ENCODE assay signal across 8 cellular contexts in the genomic region with DNA sequence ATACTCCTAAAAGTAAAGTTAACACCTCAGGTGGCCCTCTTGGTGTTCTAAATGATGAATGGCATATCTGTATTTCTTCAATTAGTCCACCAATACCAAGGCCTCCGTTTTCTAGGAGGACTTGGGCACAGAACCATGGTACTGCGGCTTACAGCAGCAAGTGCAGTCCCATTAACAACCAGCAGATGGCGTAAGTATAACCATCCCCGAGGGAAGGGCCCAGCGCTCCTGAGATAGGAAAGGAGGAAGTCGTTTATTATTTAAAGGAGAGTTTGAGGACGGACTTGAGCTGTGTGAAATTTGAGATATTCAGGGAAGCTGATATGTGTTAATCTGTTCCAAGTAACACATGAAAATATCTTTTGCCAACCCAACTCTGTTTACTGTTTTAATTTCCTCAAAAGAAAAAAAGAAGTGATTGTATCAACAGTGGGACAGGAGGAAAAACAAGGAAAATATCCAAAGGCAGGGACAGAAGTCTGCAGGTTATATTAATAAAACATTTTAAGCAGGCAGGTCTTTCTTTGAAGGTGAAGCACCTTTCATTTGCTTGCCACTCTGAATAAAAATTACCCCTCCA. TPM values are rescaled to one million over a fixed set of nuclear protein-coding genes. Genes with fewer than 3 reads are reported as not detected.
DNase-seq lines count a peak whose midpoint lies in the region; ATAC-seq and TF ChIP-seq lines count a peak whose summit lies in the region.

No MANE protein-coding gene starts in this region.

- intact Hi-C loops in activated CD4-positive, alpha-beta memory T cell treated with anti-CD3 and anti-CD28 coated beads for 36 hours (cut with micrococcal nuclease), result loop anchor here (1.0 kb wide), 1 partner anchor 133 kb away; no protein-coding TSS in a partner anchor

- H3K4me3 ChIP-seq in endodermal cell (ENCODE audit: low read length), result no peak overlapping the region

- 27 to 30% methylated on average over 2 to 7 of the region's 7 CpGs for WGBS in endodermal cell (ENCODE audit: insufficient coverage in 1 of 2, insufficient read length in 1 of 2), 2 experiments

- no peaks in the 10 kb centered on the region for H3K36me3 ChIP-seq in endodermal cell (ENCODE audit: control insufficient read depth, insufficient read depth, low read length)

- peak; percentile 62 for ATAC-seq in HG03066 (IDR thresholded peaks at IDR 0.05; ENCODE audit: low read depth, unreplicated experiment)
- ATAC-seq in memory B cell (ENCODE audit: low read depth), result no peak

- peak; percentile 32 for DNase-seq in DMS 273 treated with DMSO at 0.1 percent for 48 hours (lab: John Stamatoyannopoulos, UW)
- DNase-seq in NCI-H748 treated with DMSO at 0.1 percent for 48 hours (lab: John Stamatoyannopoulos, UW), result peak; percentile 74
- peak; percentile 69 for DNase-seq in activated CD4-positive, alpha-beta memory T cell treated with anti-CD3 and anti-CD28 coated beads for 36 hours
- DNase-seq in endodermal cell, result peak; percentile 86
- peak; percentile 22 to 34 for DNase-seq in memory B cell (ENCODE audit: low spot score in 2 of 2)
- peak; percentile 30 for DNase-seq in stimulated activated CD8-positive, alpha-beta memory T cell treated with anti-CD3 and anti-CD28 coated beads, Interleukin-4, amount 100 ng/mL, for 24 hours (ENCODE audit: low read depth)
- no peak for DNase-seq in mesenteric fat pad (ENCODE audit: low spot score)

- H3K4me1 ChIP-seq in endodermal cell (ENCODE audit: control insufficient read depth, insufficient read depth, low read length), result no peaks in the 10 kb centered on the region

- peak; percentile 92 for TF ChIP-seq CTCF in endodermal cell (conservative IDR thresholded peaks at IDR 0.05)

- H3K27me3 ChIP-seq in endodermal cell (ENCODE audit: control insufficient read depth, insufficient read depth, low read length, poor library complexity, severe bottlenecking), result no peaks in the 10 kb centered on the region

- H3K27me3 Mint-ChIP-seq in activated CD4-positive, alpha-beta memory T cell treated with anti-CD3 and anti-CD28 coated beads for 36 hours, result peaks cover 2% of the 10 kb centered on the region
- H3K27me3 Mint-ChIP-seq in endodermal cell (ENCODE audit: insufficient read depth), result no peaks in the 10 kb centered on the region
- peaks cover 1% of the 10 kb centered on the region for H3K27me3 Mint-ChIP-seq in memory B cell

- H3K27ac ChIP-seq in endodermal cell (ENCODE audit: low read depth, low read length), result no peak overlapping the region

- no peak overlapping the region for H3K4me3 Mint-ChIP-seq in activated CD4-positive, alpha-beta memory T cell treated with anti-CD3 and anti-CD28 coated beads for 36 hours
- H3K4me3 Mint-ChIP-seq in endodermal cell (no peak overlapping the region), memory B cell (no peak overlapping the region)

- H3K4me1 Mint-ChIP-seq in activated CD4-positive, alpha-beta memory T cell treated with anti-CD3 and anti-CD28 coated beads for 36 hours (ENCODE audit: low read depth), result peaks cover 6% of the 10 kb centered on the region
- H3K4me1 Mint-ChIP-seq in endodermal cell (no peaks in the 10 kb centered on the region), memory B cell (peaks cover 3% of the 10 kb centered on the region)

- peaks cover 52% of the 10 kb centered on the region for H3K9me3 ChIP-seq in endodermal cell (ENCODE audit: control insufficient read depth, low read length)

- CTCF ChIA-PET in activated CD4-positive, alpha-beta memory T cell treated with anti-CD3 and anti-CD28 coated beads for 36 hours (lab: Charles Lee), result interaction anchor here (0.6 to 5.7 kb wide), 18 partner anchors 9 to 919 kb away, joined by 3 to 148 read pairs (median 3); no protein-coding TSS in a partner anchor

- peaks cover 4% of the 10 kb centered on the region for H3K36me3 Mint-ChIP-seq in activated CD4-positive, alpha-beta memory T cell treated with anti-CD3 and anti-CD28 coated beads for 36 hours
- peaks cover 5% of the 10 kb centered on the region for H3K36me3 Mint-ChIP-seq in endodermal cell (ENCODE audit: low read depth)
- no peaks in the 10 kb centered on the region for H3K36me3 Mint-ChIP-seq in memory B cell

- POLR2A ChIA-PET in activated CD4-positive, alpha-beta memory T cell treated with anti-CD3 and anti-CD28 coated beads for 36 hours (lab: Charles Lee), result no interaction called here

- H3K9me3 Mint-ChIP-seq in activated CD4-positive, alpha-beta memory T cell treated with anti-CD3 and anti-CD28 coated beads for 36 hours, result peaks cover 16% of the 10 kb centered on the region
- H3K9me3 Mint-ChIP-seq in endodermal cell (peaks cover 50% of the 10 kb centered on the region), memory B cell (peaks cover 11% of the 10 kb centered on the region)

- no peak overlapping the region for H3K27ac Mint-ChIP-seq in activated CD4-positive, alpha-beta memory T cell treated with anti-CD3 and anti-CD28 coated beads for 36 hours
- no peak overlapping the region for H3K27ac Mint-ChIP-seq in endodermal cell
- H3K27ac Mint-ChIP-seq in memory B cell, result no peak overlapping the region

- no peak overlapping the region for H3K9ac ChIP-seq in endodermal cell (ENCODE audit: extremely low read depth, low read length, poor library complexity, severe bottlenecking)

RNA-seq across cellular contexts. Expression of a gene that starts 37.7 kb away (rescaled TPM):
- total RNA-seq in activated CD4-positive, alpha-beta memory T cell treated with anti-CD3 and anti-CD28 coated beads for 36 hours, result under 1 TPM; 0.15 to 0.17 TPM
- not detected for total RNA-seq in endodermal cell
- not detected for polyA plus RNA-seq in endodermal cell (2013, experiment 1 of 2)
- not detected for polyA plus RNA-seq in endodermal cell (2013, experiment 2 of 2)
- total RNA-seq in mesenteric fat pad, result 7.6 TPM
